ENCODE assay signal across 10 cellular contexts in the genomic region with DNA sequence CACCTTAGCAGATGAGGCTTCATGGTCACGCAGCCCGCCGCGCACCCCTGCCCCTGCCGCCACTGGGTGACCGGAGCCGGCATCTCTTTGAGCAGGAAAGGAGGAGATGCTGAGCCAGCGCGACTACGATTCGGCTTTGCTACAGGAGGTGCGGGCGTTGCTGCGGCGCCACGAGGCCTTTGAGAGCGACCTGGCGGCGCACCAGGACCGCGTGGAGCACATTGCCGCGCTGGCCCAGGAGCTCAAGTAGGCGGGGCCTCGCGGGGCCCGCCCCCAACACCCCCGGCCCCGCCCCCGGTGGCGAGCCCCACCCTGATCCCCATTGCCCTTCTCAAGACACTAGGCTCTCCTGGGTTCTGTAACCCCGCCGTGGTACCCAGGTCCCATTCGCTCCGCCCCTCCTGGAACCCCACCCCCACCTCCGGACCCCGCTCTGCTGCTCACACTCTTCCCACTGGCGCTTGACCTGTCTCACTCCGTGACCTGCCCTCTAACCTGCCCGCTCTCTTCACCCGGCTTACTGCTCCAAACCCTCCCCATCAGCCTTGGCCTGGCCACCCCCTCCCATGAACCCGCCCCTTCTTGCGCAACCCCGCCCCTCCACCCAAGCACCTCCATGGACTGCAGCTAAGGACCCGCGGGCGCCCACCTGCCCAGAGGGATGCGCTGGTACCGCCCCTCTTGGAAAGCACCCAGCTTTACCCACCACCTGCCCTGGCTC. TPM values are rescaled to one million over a fixed set of nuclear protein-coding genes. Genes with fewer than 3 reads are reported as not detected.
A peak's percentile ranks its signal among the peaks of the same experiment; 100 is the strongest.
DNase-seq lines count a peak whose midpoint lies in the region; ATAC-seq, FAIRE-seq and TF ChIP-seq lines count a peak whose summit lies in the region.
"Had no signal": no experiment of that assay in that cellular context is flagged by ENCODE, and none has a peak within 500 bp of the region (broad histone marks: within the 10 kb centered on the region; RNA-seq: fewer than 3 reads in every experiment).

No MANE protein-coding gene starts in this region.

- no TSS peak for BruUV-seq in PC-3 (replicated peaks; lab: Mats Ljungman, UMichigan)

- H3K4me3 ChIP-seq in CD4-positive, CD25-positive, alpha-beta regulatory T cell (ENCODE audit: low read depth, low read length), result no peak overlapping the region
- H3K4me3 ChIP-seq in pancreas (no peak overlapping the region), PC-3 (ENCODE audit: low read length) (no peak overlapping the region)

- no peaks in the 10 kb centered on the region for H3K79me2 ChIP-seq in PC-3 (ENCODE audit: low read length)

- H2AFZ ChIP-seq in PC-3 (ENCODE audit: low read length), result no peak overlapping the region

- POLR2A ChIA-PET in T-cell (lab: Charles Lee) (interaction anchor here (0.5 to 0.6 kb wide), 3 partner anchors 77 to 100 kb away, joined by 3 to 6 read pairs (median 5); no protein-coding TSS in a partner anchor), PC-3 (lab: Charles Lee; ENCODE audit: unreplicated experiment) (no interaction called here)

- no peaks in the 10 kb centered on the region for H3K36me3 Mint-ChIP-seq in CD4-positive, CD25-positive, alpha-beta regulatory T cell
- H3K36me3 Mint-ChIP-seq in T-cell, result no peaks in the 10 kb centered on the region

- peak overlapping the region in 1 of 4 donors; percentile 56 for H3K4me3 Mint-ChIP-seq in CD4-positive, CD25-positive, alpha-beta regulatory T cell
- H3K4me3 Mint-ChIP-seq in T-cell, result peak overlapping the region in 1 of 3 donors; percentile 38

- peak; percentile 17 to 55 for ATAC-seq in CD4-positive, CD25-positive, alpha-beta regulatory T cell (ENCODE audit: low read depth in 2 of 2)
- ATAC-seq in T-cell (replicated peaks in 1 of 4), result peak; percentile 52 to 91 (median 64)
- peak; percentile 44 to 81 (median 50) for ATAC-seq in pancreas
- ATAC-seq in PC-3, result no peak

- DNase-seq in CD4-positive, CD25-positive, alpha-beta regulatory T cell, result peak in 2 of 3 donors; percentile 19 to 37
- DNase-seq in T-cell (peak in 22 of 34 experiments; percentile 3 to 47 (median 26)), cerebellum (ENCODE audit: low spot score) (peak; percentile 59), pancreas (peak in 4 of 6 donors; percentile 20 to 73 (median 46)), PC-3 (no peak), DMS 273 treated with DMSO at 0.1 percent for 48 hours (lab: John Stamatoyannopoulos, UW) (no peak), EL (no peak), hippocampal formation (lab: John Stamatoyannopoulos, UW) (no peak)

- no peak overlapping the region for H3K9ac ChIP-seq in PC-3 (ENCODE audit: low read length)

- intact Hi-C loops in pancreas (cut with DNase I), result no loop called here
- intact Hi-C loops in PC-3 (cut with micrococcal nuclease), result no loop called here

- H3K9me2 ChIP-seq in PC-3 (replicated peaks; ENCODE audit: low read length), result no peaks in the 10 kb centered on the region

- FAIRE-seq in pancreas (lab: Jason Lieb, UNC), result no peak

- WGBS in pancreas, 2 donors, result 9% methylated on average over 44 to 49 of the region's 49 CpGs

- no peak overlapping the region for H3K27ac ChIP-seq in CD4-positive, CD25-positive, alpha-beta regulatory T cell (ENCODE audit: insufficient read depth, low read length, poor library complexity, severe bottlenecking)
- H3K27ac ChIP-seq in pancreas (no peak overlapping the region), PC-3 (ENCODE audit: low read length) (no peak overlapping the region)

- H3K9me3 ChIP-seq in CD4-positive, CD25-positive, alpha-beta regulatory T cell (ENCODE audit: control insufficient read depth in 2 of 2, low read length in 2 of 2), result no peaks in the 10 kb centered on the region
- H3K9me3 ChIP-seq in pancreas (no peaks in the 10 kb centered on the region), PC-3 (ENCODE audit: low read length) (no peaks in the 10 kb centered on the region)

- H3K27ac Mint-ChIP-seq in CD4-positive, CD25-positive, alpha-beta regulatory T cell, result no peak overlapping the region
- H3K27ac Mint-ChIP-seq in T-cell, result no peak overlapping the region

- CTCF ChIA-PET in T-cell (lab: Charles Lee) (no interaction called here), PC-3 (lab: Charles Lee) (no interaction called here)

- H3K36me3 ChIP-seq in CD4-positive, CD25-positive, alpha-beta regulatory T cell (ENCODE audit: control insufficient read depth, insufficient read depth, low read length), result no peaks in the 10 kb centered on the region
- H3K36me3 ChIP-seq in pancreas (no peaks in the 10 kb centered on the region), PC-3 (ENCODE audit: low read depth, low read length) (no peaks in the 10 kb centered on the region)

- H4K20me1 ChIP-seq in PC-3 (ENCODE audit: low read length), result no peaks in the 10 kb centered on the region

- peaks cover 6% of the 10 kb centered on the region for H3K4me1 ChIP-seq in CD4-positive, CD25-positive, alpha-beta regulatory T cell (ENCODE audit: control insufficient read depth, insufficient read depth, low read length, poor library complexity, severe bottlenecking)
- peaks cover 0 to 5% (median 0%) of the 10 kb centered on the region in 3 donors for H3K4me1 ChIP-seq in pancreas
- H3K4me1 ChIP-seq in PC-3 (ENCODE audit: insufficient read depth, low read length), result no peaks in the 10 kb centered on the region

- no peak overlapping the region for H3K4me2 ChIP-seq in PC-3 (ENCODE audit: low read length)

- H3K27me3 Mint-ChIP-seq in CD4-positive, CD25-positive, alpha-beta regulatory T cell, result no peaks in the 10 kb centered on the region
- H3K27me3 Mint-ChIP-seq in T-cell, result peaks cover 0 to 13% of the 10 kb centered on the region in 2 donors

- H3F3A ChIP-seq in PC-3 (ENCODE audit: low read length, unreplicated experiment), result no peaks in the 10 kb centered on the region

- no peak for TF ChIP-seq CTCF in pancreas (IDR thresholded peaks at IDR 0.05)
- no peak for TF ChIP-seq CTCF in PC-3 (conservative IDR thresholded peaks at IDR 0.05; ENCODE audit: low read depth, low read length)

- peaks cover 0 to 8% (median 2%) of the 10 kb centered on the region in 4 donors for H3K4me1 Mint-ChIP-seq in CD4-positive, CD25-positive, alpha-beta regulatory T cell
- peaks cover 4 to 8% (median 6%) of the 10 kb centered on the region in 3 donors for H3K4me1 Mint-ChIP-seq in T-cell

- H3K9me3 Mint-ChIP-seq in CD4-positive, CD25-positive, alpha-beta regulatory T cell, result peaks cover 0 to 1% (median 0%) of the 10 kb centered on the region in 7 donors
- H3K9me3 Mint-ChIP-seq in T-cell, result no peaks in the 10 kb centered on the region

- H3K27me3 ChIP-seq in CD4-positive, CD25-positive, alpha-beta regulatory T cell (ENCODE audit: control insufficient read depth, insufficient read depth, low read length), result peaks cover 2% of the 10 kb centered on the region
- H3K27me3 ChIP-seq in pancreas (no peaks in the 10 kb centered on the region), PC-3 (ENCODE audit: low read length) (no peaks in the 10 kb centered on the region)

RNA-seq across cellular contexts. Expression of gene CTSF, which starts 9.1 kb away (rescaled TPM):
- 6.9 TPM for total RNA-seq in CD4-positive, CD25-positive, alpha-beta regulatory T cell
- 10 to 100 TPM; 17.3 to 28.6 (median 17.9) TPM for polyA plus RNA-seq in CD4-positive, CD25-positive, alpha-beta regulatory T cell
- total RNA-seq in T-cell (10 to 100 TPM; 18.2 to 39.3 (median 30.4) TPM), cerebellum (25.3 TPM), pancreas (10 to 100 TPM; 10.6 to 31.4 (median 19.9) TPM), PC-3 (2014; rRNA removed) (9.4 and 11.8 TPM in 2 replicates)
- polyA plus RNA-seq in pancreas, result 10 to 100 TPM; 14.8 to 43.2 TPM

RNA-seq across cellular contexts. Expression of gene ACTN3, which starts 12.6 kb away (rescaled TPM):
- total RNA-seq in CD4-positive, CD25-positive, alpha-beta regulatory T cell, result not detected
- not detected for polyA plus RNA-seq in CD4-positive, CD25-positive, alpha-beta regulatory T cell
- under 1 TPM; 0.18 to 0.30 (median 0.23) TPM for total RNA-seq in T-cell
- total RNA-seq in cerebellum, result not detected
- total RNA-seq in pancreas, result under 1 TPM in 1 of 6 donors, not detected in 5; 0.15 TPM
- polyA plus RNA-seq in pancreas, result under 1 TPM in 1 of 2 donors, not detected in 1; 0.05 TPM
- not detected in 2 replicates for total RNA-seq in PC-3 (2014; rRNA removed)
- total RNA-seq: fibroblast of villous mesenchyme, M059J had no signal

RNA-seq across cellular contexts. Expression of gene ZDHHC24, which starts 13.5 kb away (rescaled TPM):
- 15.5 TPM for total RNA-seq in CD4-positive, CD25-positive, alpha-beta regulatory T cell
- 10 to 100 TPM; 14.1 to 20.6 (median 15.0) TPM for polyA plus RNA-seq in CD4-positive, CD25-positive, alpha-beta regulatory T cell
- 10 to 100 TPM; 17.2 to 25.7 (median 23.5) TPM for total RNA-seq in T-cell
- 3.6 TPM for total RNA-seq in cerebellum
- 10 to 100 TPM in 2 of 6 donors, 1 to 10 TPM in 4; 7.0 to 11.4 (median 8.3) TPM for total RNA-seq in pancreas
- polyA plus RNA-seq in pancreas, result 1 to 10 TPM; 7.0 to 7.5 TPM
- total RNA-seq in PC-3 (2014; rRNA removed), result 15.1 and 19.7 TPM in 2 replicates

RNA-seq across cellular contexts. Expression of gene CCDC87, which starts 33.6 kb away (rescaled TPM):
- 0.35 TPM for total RNA-seq in CD4-positive, CD25-positive, alpha-beta regulatory T cell
- not detected for polyA plus RNA-seq in CD4-positive, CD25-positive, alpha-beta regulatory T cell
- total RNA-seq in T-cell (under 1 TPM; 0.10 to 0.65 (median 0.32) TPM), cerebellum (0.82 TPM), pancreas (under 1 TPM; 0.20 to 0.38 (median 0.32) TPM), PC-3 (2014; rRNA removed) (0.69 TPM in 1 of 2 replicates, not detected in the other)
- under 1 TPM; 0.15 to 0.40 TPM for polyA plus RNA-seq in pancreas

RNA-seq across cellular contexts. Expression of gene CCS, which starts 33.7 kb away (rescaled TPM):
- 31.4 TPM for total RNA-seq in CD4-positive, CD25-positive, alpha-beta regulatory T cell
- 10 to 100 TPM; 31.0 to 37.8 (median 35.6) TPM for polyA plus RNA-seq in CD4-positive, CD25-positive, alpha-beta regulatory T cell
- total RNA-seq in T-cell (10 to 100 TPM; 32.3 to 69.5 (median 58.3) TPM), cerebellum (28.1 TPM), pancreas (10 to 100 TPM; 16.9 to 31.7 (median 17.5) TPM), PC-3 (2014; rRNA removed) (43.8 and 56.8 TPM in 2 replicates)
- polyA plus RNA-seq in pancreas, result 100 to 1,000 TPM; 114 to 125 TPM

Comparison
In these comparisons a context has a peak if more than half of its experiments do, and no peak if none do; other contexts are left out.
1. DNase-seq: peak in CD4-positive, CD25-positive, alpha-beta regulatory T cell (2 of 3), T-cell (22 of 34), cerebellum (single experiment) and pancreas (4 of 6); none in PC-3 (single experiment), DMS 273 treated with DMSO at 0.1 percent for 48 hours (single experiment), EL (single experiment) and hippocampal formation (0 of 2).